ENCODE assay signal across 8 cellular contexts in genomic region chr12:56220611-56221232, GRCh38. TPM values are rescaled to one million over a fixed set of nuclear protein-coding genes. Genes with fewer than 3 reads are reported as not detected.
DNase-seq lines count a peak whose midpoint lies in the region; ATAC-seq and TF ChIP-seq lines count a peak whose summit lies in the region.

No MANE protein-coding gene starts in this region.

- no peak for TF ChIP-seq CTCF in GM13976 (IDR thresholded peaks at IDR 0.05; ENCODE audit: borderline replicate concordance, control extremely low read depth, extremely low read depth, insufficient read depth, missing control alignments)
- no peak for TF ChIP-seq CTCF in dorsolateral prefrontal cortex (IDR thresholded peaks at IDR 0.05 in 54 of 56, conservative IDR thresholded peaks at IDR 0.05 in 2 of 56; ENCODE audit: low read depth in 1 of 56, partially characterized antibody in 56 of 56)

- no peak for ATAC-seq in GM21737 (IDR thresholded peaks at IDR 0.05; ENCODE audit: unreplicated experiment)
- no peak for ATAC-seq in sciatic nerve

- H3K27ac ChIP-seq in dorsolateral prefrontal cortex, result peak overlapping the region in 58 of 59 donors; percentile 80 to 99 (median 97)

- peaks cover 22% of the 10 kb centered on the region for H3K4me1 ChIP-seq in mucosa of stomach (ENCODE audit: control insufficient read depth, insufficient read depth, low read length)

- H3K9ac ChIP-seq in mucosa of stomach (ENCODE audit: low read length), result peak overlapping the region; percentile 99

- in situ Hi-C loops in GM13976 (cut with MboI; ENCODE audit: low sequenced_read_pairs, unreplicated experiment), result loop anchor here (25.0 kb wide), 1 partner anchor 242 kb away; the partner anchor contains the start of genes MIP and SPRYD4

- H3K36me3 ChIP-seq in mucosa of stomach (ENCODE audit: control insufficient read depth, insufficient read depth, low read length), result no peaks in the 10 kb centered on the region

- intact Hi-C loops in dorsolateral prefrontal cortex (cut with DNase I) (loop anchor here (5.0 to 10.0 kb wide), 3 partner anchors 37 to 176 kb away; partner anchors contain the start of genes ANKRD52 (in 1 of the 2), ESYT1 (in 1 of the 2) and RPS26 (in 1 of the 2)), sciatic nerve (cut with DNase I) (no loop called here)

- H3K27me3 ChIP-seq in dorsolateral prefrontal cortex (no peaks in the 10 kb centered on the region), mucosa of stomach (ENCODE audit: control insufficient read depth, insufficient read depth, low read length) (no peaks in the 10 kb centered on the region)

- H3K9me3 ChIP-seq in mucosa of stomach (ENCODE audit: control insufficient read depth, low read length), result no peaks in the 10 kb centered on the region

- DNase-seq in GM13976 (ENCODE audit: low spot score) (peak; percentile 40), OCI-M1 (lab: John Stamatoyannopoulos, UW) (peak; percentile 81), dorsolateral prefrontal cortex (no peak), NCI-H345 treated with DMSO at 0.1 percent for 48 hours (lab: John Stamatoyannopoulos, UW; ENCODE audit: unreplicated experiment) (no peak), sciatic nerve (ENCODE audit: low spot score) (no peak)
- DNase-seq in activated CD4-positive, alpha-beta T cell treated with anti-CD3 and anti-CD28 coated beads, Interleukin-2, amount 50 U/mL, for 4 hours, result no peak

- H3K4me3 ChIP-seq in dorsolateral prefrontal cortex, result peak overlapping the region; percentile 59 to 97 (median 84)
- peak overlapping the region; percentile 98 for H3K4me3 ChIP-seq in mucosa of stomach (ENCODE audit: low read length)

RNA-seq across cellular contexts. Expression of gene RNF41, which starts 1.0 kb away (rescaled TPM):
- total RNA-seq in dorsolateral prefrontal cortex, result 100 to 1,000 TPM in 18 of 120 experiments, 10 to 100 TPM in 102; 40.1 to 117 (median 86.4) TPM
- 40.7 TPM for total RNA-seq in sciatic nerve

RNA-seq across cellular contexts. Expression of gene NABP2, which starts 3.4 kb away (rescaled TPM):
- 10 to 100 TPM; 32.1 to 66.4 (median 49.1) TPM for total RNA-seq in dorsolateral prefrontal cortex
- total RNA-seq in sciatic nerve, result 18.5 TPM

RNA-seq across cellular contexts. Expression of gene SLC39A5, which starts 9.1 kb away (rescaled TPM):
- total RNA-seq in dorsolateral prefrontal cortex (1 to 10 TPM in 18 of 120 experiments, under 1 TPM in 22, not detected in 80; 0.20 to 2.8 (median 0.97) TPM), sciatic nerve (0.80 TPM)

RNA-seq across cellular contexts. Expression of gene SMARCC2, which starts 31.4 kb away (rescaled TPM):
- total RNA-seq in dorsolateral prefrontal cortex (100 to 1,000 TPM; 144 to 252 (median 196) TPM), sciatic nerve (160 TPM)

RNA-seq across cellular contexts. Expression of gene ANKRD52, which starts 37.5 kb away (rescaled TPM):
- total RNA-seq in dorsolateral prefrontal cortex (10 to 100 TPM; 32.7 to 75.7 (median 55.2) TPM), sciatic nerve (40.1 TPM)

Comparison
In these comparisons a context has a peak if more than half of its experiments do, and no peak if none do; other contexts are left out.
1. DNase-seq: peak in GM13976 (single experiment) and OCI-M1 (single experiment); none in dorsolateral prefrontal cortex (0 of 10), activated CD4-positive, alpha-beta T cell treated with anti-CD3 and anti-CD28 coated beads, Interleukin-2, amount 50 U/mL, for 4 hours (0 of 2), NCI-H345 treated with DMSO at 0.1 percent for 48 hours (single experiment) and sciatic nerve (single experiment).